In genomic region chr10:122143238-122143841, GRCh38 we compare ENCODE assay signal across 9 cellular contexts.
DNase-seq lines count a peak whose midpoint lies in the region; TF ChIP-seq lines count a peak whose summit lies in the region.
"Had no signal": no experiment of that assay in that cellular context is flagged by ENCODE, and none has a peak within 500 bp of the region (broad histone marks: within the 10 kb centered on the region; RNA-seq: fewer than 3 reads in every experiment).

No MANE protein-coding gene starts in this region.

- H3K27ac ChIP-seq in 22Rv1 (peak overlapping the region; percentile 63), caudate nucleus (ENCODE audit: low read depth, low read length) (no peak overlapping the region), smooth muscle cell (ENCODE audit: low read depth) (no peak overlapping the region)

- peaks cover 10% of the 10 kb centered on the region for H4K20me1 ChIP-seq in smooth muscle cell (ENCODE audit: low read depth)

- no peak overlapping the region for H3K9ac ChIP-seq in smooth muscle cell (ENCODE audit: low read depth)

- H2AFZ ChIP-seq in smooth muscle cell (ENCODE audit: low read depth): no peak overlapping the region

- H3K4me3 ChIP-seq in smooth muscle cell: no peak overlapping the region

- DNase-seq in HPDE6-E6E7 (ENCODE audit: extremely low spot score) (peak; percentile 60), caudate nucleus (lab: John Stamatoyannopoulos, UW) (peak in 49 of 61 donors; percentile 16 to 82 (median 54)), midbrain (lab: John Stamatoyannopoulos, UW) (peak; percentile 72), ureter (ENCODE audit: low spot score) (no peak), smooth muscle cell (lab: John Stamatoyannopoulos, UW; ENCODE audit: unreplicated experiment) (no peak), T-helper 9 cell (no peak), iPS-NIHi7 (ENCODE audit: extremely low spot score) (no peak)
- DNase-seq: NCI-H1417 treated with DMSO at 0.1 percent for 48 hours had no signal

- H3K27me3 ChIP-seq in smooth muscle cell (ENCODE audit: low read depth): no peaks in the 10 kb centered on the region

- TF ChIP-seq CTCF in 22Rv1 (IDR thresholded peaks at IDR 0.05) (peak; percentile 45; the same call in 1 of the 2 replicates), smooth muscle cell (IDR thresholded peaks at IDR 0.05; ENCODE audit: borderline replicate concordance, insufficient read depth, poor library complexity, severe bottlenecking) (no peak)

- no peaks in the 10 kb centered on the region for H3K79me2 ChIP-seq in smooth muscle cell (ENCODE audit: low read depth)

- H3K4me1 ChIP-seq in smooth muscle cell (ENCODE audit: low read depth): no peaks in the 10 kb centered on the region

- 81% methylated on average over 14 of the region's 14 CpGs for WGBS in smooth muscle cell (ENCODE audit: low lambda C conversion rate)

- no peaks in the 10 kb centered on the region for H3K36me3 ChIP-seq in smooth muscle cell (ENCODE audit: low read depth)

- H3F3A ChIP-seq in smooth muscle cell (ENCODE audit: low read depth): peaks cover 8% of the 10 kb centered on the region

- no peaks in the 10 kb centered on the region for H3K9me3 ChIP-seq in smooth muscle cell (replicated peaks; ENCODE audit: low read depth)

- H3K4me2 ChIP-seq in smooth muscle cell: no peak overlapping the region

Comparison
In these comparisons a context has a peak if more than half of its experiments do, and no peak if none do; other contexts are left out.
1. DNase-seq: peak in HPDE6-E6E7 (single experiment), caudate nucleus (49 of 61) and midbrain (single experiment); none in ureter (single experiment), smooth muscle cell (single experiment), T-helper 9 cell (single experiment) and iPS-NIHi7 (single experiment).